In genomic region chr12:41521872-41522379, GRCh38 we compare ENCODE assay signal across 8 cellular contexts.
DNase-seq lines count a peak whose midpoint lies in the region; ATAC-seq lines count a peak whose summit lies in the region.

No MANE protein-coding gene starts in this region.

- H3K36me3 ChIP-seq in skeletal muscle satellite cell (ENCODE audit: insufficient read depth, low read length): no peaks in the 10 kb centered on the region

- H3K9ac ChIP-seq in skeletal muscle satellite cell (ENCODE audit: low read depth, low read length): peak overlapping the region; percentile 61

- H3K4me1 ChIP-seq in skeletal muscle satellite cell (ENCODE audit: control insufficient read depth, insufficient read depth, low read length): peaks cover 14% of the 10 kb centered on the region

- ATAC-seq in activated CD4-positive, CD25-positive, alpha-beta regulatory T cell treated with anti-CD3 and anti-CD28 coated beads, Interleukin-2, amount 50 U/mL, for 24 hours: peak; percentile 62 to 72
- ATAC-seq in HG02938 (IDR thresholded peaks at IDR 0.05; ENCODE audit: unreplicated experiment) (peak; percentile 81), esophagus mucosa (peak; percentile 39)

- H3K9me3 ChIP-seq in skeletal muscle satellite cell (replicated peaks; ENCODE audit: low read length): no peaks in the 10 kb centered on the region

- no peak for DNase-seq in activated CD4-positive, CD25-positive, alpha-beta regulatory T cell (lab: John Stamatoyannopoulos, UW)
- DNase-seq in OCI-M1 (lab: John Stamatoyannopoulos, UW) (peak; percentile 87), OCI-M2 (lab: John Stamatoyannopoulos, UW; ENCODE audit: unreplicated experiment) (no peak)
- DNase-seq in stimulated activated naive CD4-positive, alpha-beta T cell (lab: John Stamatoyannopoulos, UW): no peak

- H3K4me2 ChIP-seq in skeletal muscle satellite cell (ENCODE audit: low read length): peak overlapping the region; percentile 74

- no peaks in the 10 kb centered on the region for H3K27me3 ChIP-seq in skeletal muscle satellite cell (ENCODE audit: control insufficient read depth, insufficient read depth, low read length)

- peak overlapping the region; percentile 50 for H3K4me3 ChIP-seq in skeletal muscle satellite cell (ENCODE audit: low read length)
